Comparison of ENCODE assay signal across 8 cellular contexts in genomic region chr21:15729674-15730483, GRCh38. TPM values are rescaled to one million over a fixed set of nuclear protein-coding genes. Genes with fewer than 3 reads are reported as not detected.
DNase-seq lines count a peak whose midpoint lies in the region; ATAC-seq and TF ChIP-seq lines count a peak whose summit lies in the region.

TSS of gene USP25 (plus strand) at chr21:15729982. CDS start at chr21:15730394, 412 bp downstream.

- peak within 1 kb of the TSS; percentile 93 for H3K4me3 ChIP-seq in HFF-Myc (replicated peaks; ENCODE audit: low read depth, low read length)
- H3K4me3 ChIP-seq in SU-DHL-6 (ENCODE audit: insufficient read depth, low read length, poor library complexity, severe bottlenecking), result peak within 1 kb of the TSS; percentile 73
- peak within 1 kb of the TSS; percentile 86 for H3K4me3 ChIP-seq in parathyroid adenoma (ENCODE audit: low read depth, low read length)
- H3K4me3 ChIP-seq in tibial artery, result peak within 1 kb of the TSS; percentile 86 to 96

- CTCF ChIA-PET in GM10248 (lab: Yijun Ruan, JAX), result interaction anchor here (0.9 to 1.5 kb wide), 5 partner anchors 12 to 1469 kb away, joined by 3 to 4 read pairs (median 3); no protein-coding TSS in a partner anchor

- peak within 1 kb of the TSS; percentile 90 for H3K27ac Mint-ChIP-seq in activated naive CD8-positive, alpha-beta T cell treated with anti-CD3 and anti-CD28 coated beads for 36 hours

- H3K4me2 ChIP-seq in SU-DHL-6 (ENCODE audit: low read depth, low read length, poor library complexity, severe bottlenecking) (peak within 1 kb of the TSS; percentile 89), parathyroid adenoma (ENCODE audit: low read length) (peak within 1 kb of the TSS; percentile 86)

- POLR2A ChIA-PET in GM10248 (lab: Yijun Ruan, JAX), result no interaction called here

- no peaks in the 10 kb centered on the region for H3K36me3 Mint-ChIP-seq in activated naive CD8-positive, alpha-beta T cell treated with anti-CD3 and anti-CD28 coated beads for 36 hours

- H3K9me3 ChIP-seq in SU-DHL-6 (ENCODE audit: insufficient read depth, low read length), result no peaks in the 10 kb centered on the region
- no peaks in the 10 kb centered on the region for H3K9me3 ChIP-seq in parathyroid adenoma (ENCODE audit: control insufficient read depth, low read length)
- H3K9me3 ChIP-seq in tibial artery, result no peaks in the 10 kb centered on the region

- peak; percentile 99 for ATAC-seq in Right ventricle myocardium inferior

- peaks cover 44% of the 10 kb centered on the region for H3K79me2 ChIP-seq in SU-DHL-6 (ENCODE audit: insufficient read depth, low read length)
- H3K79me2 ChIP-seq in parathyroid adenoma, result peaks cover 6% of the 10 kb centered on the region

- H3K36me3 ChIP-seq in SU-DHL-6 (ENCODE audit: low read length), result no peaks in the 10 kb centered on the region
- no peaks in the 10 kb centered on the region for H3K36me3 ChIP-seq in parathyroid adenoma (ENCODE audit: control insufficient read depth, insufficient read depth, low read length)
- no peaks in the 10 kb centered on the region for H3K36me3 ChIP-seq in tibial artery

- H3F3A ChIP-seq in SU-DHL-6 (ENCODE audit: insufficient read depth), result peaks cover 12% of the 10 kb centered on the region

- H3K9me2 ChIP-seq in SU-DHL-6 (replicated peaks; ENCODE audit: insufficient read depth, low read length), result no peaks in the 10 kb centered on the region

- H3K4me1 Mint-ChIP-seq in activated naive CD8-positive, alpha-beta T cell treated with anti-CD3 and anti-CD28 coated beads for 36 hours, result peaks cover 20% of the 10 kb centered on the region

- H3K27me3 ChIP-seq in SU-DHL-6 (ENCODE audit: low read length), result no peaks in the 10 kb centered on the region
- no peaks in the 10 kb centered on the region for H3K27me3 ChIP-seq in parathyroid adenoma (ENCODE audit: control insufficient read depth, insufficient read depth, low read length)
- no peaks in the 10 kb centered on the region for H3K27me3 ChIP-seq in tibial artery

- H3K27ac ChIP-seq in SU-DHL-6 (ENCODE audit: low read depth, low read length), result peak within 1 kb of the TSS; percentile 50
- peak within 1 kb of the TSS; percentile 77 for H3K27ac ChIP-seq in parathyroid adenoma
- H3K27ac ChIP-seq in tibial artery, result peak within 1 kb of the TSS; percentile 93 to 96

- TF ChIP-seq CTCF in GM10248 (IDR thresholded peaks at IDR 0.05; ENCODE audit: control extremely low read depth, extremely low read depth, low read depth, missing control alignments), result peak; percentile 52
- TF ChIP-seq CTCF in HFF-Myc (IDR thresholded peaks at IDR 0.05; ENCODE audit: low read depth, low read length, missing control alignments), result no peak
- no peak for TF ChIP-seq CTCF in SU-DHL-6 (IDR thresholded peaks at IDR 0.05; ENCODE audit: insufficient read depth, low read length, poor library complexity, severe bottlenecking)
- TF ChIP-seq CTCF in parathyroid adenoma (IDR thresholded peaks at IDR 0.05), result no peak
- peak in 1 of 2 experiments; percentile 35 for TF ChIP-seq CTCF in tibial artery (IDR thresholded peaks at IDR 0.05)

- intact Hi-C loops in Right ventricle myocardium inferior (cut with DNase I) (loop anchor here (1.0 to 10.0 kb wide), 3 partner anchors 57 to 665 kb away; partner anchors contain the start of gene NRIP1), tibial artery (cut with DNase I; ENCODE audit: low total_unique reads) (no loop called here)

- H3K9ac ChIP-seq in SU-DHL-6 (ENCODE audit: low read length) (peak within 1 kb of the TSS; percentile 84), parathyroid adenoma (no peak within 1 kb of the TSS)

- H3K4me3 Mint-ChIP-seq in activated naive CD8-positive, alpha-beta T cell treated with anti-CD3 and anti-CD28 coated beads for 36 hours, result peak within 1 kb of the TSS; percentile 91

- H2AFZ ChIP-seq in SU-DHL-6 (ENCODE audit: low read depth, low read length, severe bottlenecking), result peak within 1 kb of the TSS; percentile 75
- peak within 1 kb of the TSS; percentile 89 for H2AFZ ChIP-seq in parathyroid adenoma

- H4K20me1 ChIP-seq in SU-DHL-6 (ENCODE audit: low read depth, low read length), result 0 out of 2 replicates have a peak, but pooled peaks cover 6% of the 10 kb centered on the region

- H3K9me3 Mint-ChIP-seq in activated naive CD8-positive, alpha-beta T cell treated with anti-CD3 and anti-CD28 coated beads for 36 hours, result no peaks in the 10 kb centered on the region

- H3K4me1 ChIP-seq in parathyroid adenoma (no peaks in the 10 kb centered on the region), tibial artery (peaks cover 0 to 41% (median 3%) of the 10 kb centered on the region in 4 donors)

- peak; percentile 95 for DNase-seq in GM10248 (ENCODE audit: extremely low spot score)
- no peak for DNase-seq in HFF-Myc (ENCODE audit: extremely low read depth, low read depth)
- peak; percentile 90 for DNase-seq in NAMALWA (ENCODE audit: low spot score)
- peak; percentile 80 for DNase-seq in activated naive CD8-positive, alpha-beta T cell treated with anti-CD3 and anti-CD28 coated beads for 36 hours
- DNase-seq in Right ventricle myocardium inferior (ENCODE audit: missing footprints), result peak; percentile 98
- peak; percentile 91 to 95 for DNase-seq in tibial artery

- peaks cover 3% of the 10 kb centered on the region for H3K27me3 Mint-ChIP-seq in activated naive CD8-positive, alpha-beta T cell treated with anti-CD3 and anti-CD28 coated beads for 36 hours

RNA-seq across cellular contexts. Expression of gene USP25, which starts in this region (rescaled TPM):
- total RNA-seq in activated naive CD8-positive, alpha-beta T cell treated with anti-CD3 and anti-CD28 coated beads for 36 hours, result 10 to 100 TPM; 34.9 to 36.4 TPM
- total RNA-seq in Right ventricle myocardium inferior, result 48.4 TPM
